Comparison of ENCODE assay signal across 10 cellular contexts in genomic region chr1:24155011-24155782, GRCh38. TPM values are rescaled to one million over a fixed set of nuclear protein-coding genes. Genes with fewer than 3 reads are reported as not detected.
DNase-seq lines count a peak whose midpoint lies in the region; ATAC-seq and TF ChIP-seq lines count a peak whose summit lies in the region.
"Had no signal": no experiment of that assay in that cellular context is flagged by ENCODE, and none has a peak within 500 bp of the region (broad histone marks: within the 10 kb centered on the region; RNA-seq: fewer than 3 reads in every experiment).

No MANE protein-coding gene starts in this region.

- no peaks in the 10 kb centered on the region for H3K36me3 Mint-ChIP-seq in activated T-cell treated with anti-CD3 and anti-CD28 coated beads, Interleukin-2, amount 50 U/mL, for 72 hours (ENCODE audit: insufficient read depth in 2 of 2)

- H3K4me3 Mint-ChIP-seq in activated T-cell treated with anti-CD3 and anti-CD28 coated beads, Interleukin-2, amount 50 U/mL, for 72 hours, result no peak overlapping the region

- 51% methylated on average over 11 of the region's 11 CpGs for WGBS in prostate gland
- WGBS in esophagus muscularis mucosa, result 41% methylated on average over 10 of the region's 11 CpGs

- H3K27me3 ChIP-seq in prostate gland (replicated peaks; ENCODE audit: insufficient read depth) (no peaks in the 10 kb centered on the region), esophagus muscularis mucosa (peaks cover 0 to 29% (median 0%) of the 10 kb centered on the region in 4 donors)

- no peak overlapping the region for H3K4me3 ChIP-seq in choroid plexus epithelial cell (ENCODE audit: low read depth, low read length)
- H3K4me3 ChIP-seq in prostate gland, result no peak overlapping the region
- H3K4me3 ChIP-seq in esophagus muscularis mucosa, result no peak overlapping the region
- H3K4me3 ChIP-seq: BLaER1 treated with 17β-estradiol and CSF1 and Interleukin-3, amounts not matched to agents 10 nM and 100 nM had no signal

- H3K4me1 ChIP-seq in prostate gland (replicated peaks) (no peaks in the 10 kb centered on the region), esophagus muscularis mucosa (peaks cover 5 to 11% (median 8%) of the 10 kb centered on the region in 4 donors)

- no peaks in the 10 kb centered on the region for H3K9me3 Mint-ChIP-seq in activated T-cell treated with anti-CD3 and anti-CD28 coated beads, Interleukin-2, amount 50 U/mL, for 72 hours

- peaks cover 18% of the 10 kb centered on the region for H3K4me1 Mint-ChIP-seq in activated T-cell treated with anti-CD3 and anti-CD28 coated beads, Interleukin-2, amount 50 U/mL, for 72 hours (ENCODE audit: low read depth)

- no peak overlapping the region for H3K27ac ChIP-seq in prostate gland
- no peak overlapping the region for H3K27ac ChIP-seq in esophagus muscularis mucosa (replicated peaks in 1 of 4)
- H3K27ac ChIP-seq: BLaER1 treated with 17β-estradiol and CSF1 and Interleukin-3, amounts not matched to agents 10 nM and 100 nM had no signal

- peaks cover 27% of the 10 kb centered on the region for H3K27me3 Mint-ChIP-seq in activated T-cell treated with anti-CD3 and anti-CD28 coated beads, Interleukin-2, amount 50 U/mL, for 72 hours (ENCODE audit: low read depth)

- TF ChIP-seq CTCF in choroid plexus epithelial cell (conservative IDR thresholded peaks at IDR 0.05; ENCODE audit: low read depth, low read length) (peak; percentile 31), prostate gland (IDR thresholded peaks at IDR 0.05) (no peak), esophagus muscularis mucosa (IDR thresholded peaks at IDR 0.05) (no peak)

- no peaks in the 10 kb centered on the region for H3K9me3 ChIP-seq in prostate gland
- H3K9me3 ChIP-seq in esophagus muscularis mucosa, result no peaks in the 10 kb centered on the region
- H3K9me3 ChIP-seq: BLaER1 treated with 17β-estradiol and CSF1 and Interleukin-3, amounts not matched to agents 10 nM and 100 nM had no signal

- H3K27ac Mint-ChIP-seq in activated T-cell treated with anti-CD3 and anti-CD28 coated beads, Interleukin-2, amount 50 U/mL, for 72 hours, result no peak overlapping the region

- no peak for ATAC-seq in activated T-cell treated with anti-CD3 and anti-CD28 coated beads, Interleukin-2, amount 50 U/mL, for 72 hours (replicated peaks in 1 of 2)

- TF ChIP-seq POLR2A in prostate gland (IDR thresholded peaks at IDR 0.05) (no peak), esophagus muscularis mucosa (IDR thresholded peaks at IDR 0.05; ENCODE audit: low read depth) (no peak)

- intact Hi-C loops in prostate gland (cut with DNase I) (no loop called here), esophagus muscularis mucosa (cut with DNase I) (no loop called here)

- no peaks in the 10 kb centered on the region for H3K36me3 ChIP-seq in prostate gland
- H3K36me3 ChIP-seq in esophagus muscularis mucosa, result peaks cover 0 to 15% (median 0%) of the 10 kb centered on the region in 4 donors

- peak; percentile 10 to 21 for DNase-seq in activated CD4-positive, alpha-beta T cell treated with anti-CD3 and anti-CD28 coated beads, Interleukin-2, amount 50 U/mL, for 48 hours
- DNase-seq in activated CD4-positive, alpha-beta T cell treated with anti-CD3 and anti-CD28 coated beads, Interleukin-2, amount 50 U/mL, for 1 hour, result no peak
- peak; percentile 38 for DNase-seq in NCI-H1092 (lab: John Stamatoyannopoulos, UW)
- DNase-seq in choroid plexus epithelial cell (ENCODE audit: low read depth), result no peak
- DNase-seq in prostate gland (ENCODE audit: low spot score), result peak; percentile 25
- no peak for DNase-seq in esophagus muscularis mucosa (ENCODE audit: extremely low spot score)
- DNase-seq in T-helper 1 cell, result no peak
- DNase-seq in activated T-cell treated with anti-CD3 and anti-CD28 coated beads, Interleukin-2, amount 50 U/mL, for 72 hours, result no peak
- DNase-seq: central memory CD4-positive, alpha-beta T cell had no signal

- TF ChIP-seq EP300 in esophagus muscularis mucosa (IDR thresholded peaks at IDR 0.05), result no peak

RNA-seq across cellular contexts. Expression of gene IL22RA1, which starts 12.3 kb away (rescaled TPM):
- total RNA-seq in prostate gland, result 1 to 10 TPM in 1 of 2 donors, under 1 TPM in 1; 0.82 to 1.0 TPM
- total RNA-seq in esophagus muscularis mucosa, result under 1 TPM in 1 of 4 donors, not detected in 3; 0.23 TPM
- total RNA-seq in activated T-cell treated with anti-CD3 and anti-CD28 coated beads, Interleukin-2, amount 50 U/mL, for 72 hours, result not detected

RNA-seq across cellular contexts. Expression of gene IFNLR1, which starts 31.9 kb away (rescaled TPM):
- total RNA-seq in prostate gland, result 1 to 10 TPM; 6.6 to 9.2 TPM
- 1 to 10 TPM in 2 of 4 donors, under 1 TPM in 2; 0.50 to 2.0 (median 1.2) TPM for total RNA-seq in esophagus muscularis mucosa
- total RNA-seq in activated T-cell treated with anti-CD3 and anti-CD28 coated beads, Interleukin-2, amount 50 U/mL, for 72 hours, result 10 to 100 TPM; 11.8 to 19.2 TPM

RNA-seq across cellular contexts. Expression of gene MYOM3, which starts 43.3 kb away (rescaled TPM):
- total RNA-seq in prostate gland (10 to 100 TPM in 1 of 2 donors, 1 to 10 TPM in 1; 3.3 to 28.5 TPM), esophagus muscularis mucosa (1 to 10 TPM in 2 of 4 donors, under 1 TPM in 2; 0.17 to 2.5 (median 1.4) TPM)
- not detected for total RNA-seq in activated T-cell treated with anti-CD3 and anti-CD28 coated beads, Interleukin-2, amount 50 U/mL, for 72 hours

Comparison
In these comparisons a context has a peak if more than half of its experiments do, and no peak if none do; other contexts are left out.
1. DNase-seq: peak in activated CD4-positive, alpha-beta T cell treated with anti-CD3 and anti-CD28 coated beads, Interleukin-2, amount 50 U/mL, for 48 hours (2 of 2), NCI-H1092 (single experiment) and prostate gland (single experiment); none in activated CD4-positive, alpha-beta T cell treated with anti-CD3 and anti-CD28 coated beads, Interleukin-2, amount 50 U/mL, for 1 hour (single experiment), choroid plexus epithelial cell (single experiment), esophagus muscularis mucosa (single experiment), T-helper 1 cell (0 of 5) and activated T-cell treated with anti-CD3 and anti-CD28 coated beads, Interleukin-2, amount 50 U/mL, for 72 hours (0 of 2).